Comparison of ENCODE assay signal across 10 cellular contexts in genomic region chr20:2814587-2815051, GRCh38. TPM values are rescaled to one million over a fixed set of nuclear protein-coding genes. Genes with fewer than 3 reads are reported as not detected.
DNase-seq lines count a peak whose midpoint lies in the region; ATAC-seq and TF ChIP-seq lines count a peak whose summit lies in the region.
"Had no signal": no experiment of that assay in that cellular context is flagged by ENCODE, and none has a peak within 500 bp of the region (broad histone marks: within the 10 kb centered on the region; RNA-seq: fewer than 3 reads in every experiment).

Gene C20orf141, plus strand, starts transcription at chr20:2814987. Its CDS starts 198 bp downstream, at chr20:2815185.

- intact Hi-C loops in right cardiac atrium (cut with DNase I) (no loop called here), prostate gland (cut with DNase I) (no loop called here)

- TF ChIP-seq CTCF in WERI-Rb-1 (IDR thresholded peaks at IDR 0.05; ENCODE audit: low read depth, low read length) (no peak), prostate gland (IDR thresholded peaks at IDR 0.05) (no peak)

- H3K4me3 ChIP-seq in WERI-Rb-1 (ENCODE audit: low read depth, low read length) (peak within 1 kb of the TSS; percentile 5), right cardiac atrium (ENCODE audit: low read length) (no peak within 1 kb of the TSS), prostate gland (no peak within 1 kb of the TSS)
- H3K4me3 ChIP-seq: cardiac muscle cell had no signal

- peaks cover 11% of the 10 kb centered on the region for H3K9me3 ChIP-seq in WERI-Rb-1 (ENCODE audit: severe bottlenecking)
- no peaks in the 10 kb centered on the region for H3K9me3 ChIP-seq in right cardiac atrium (ENCODE audit: control insufficient read depth, low read length)
- H3K9me3 ChIP-seq in prostate gland, result no peaks in the 10 kb centered on the region

- H3K27me3 ChIP-seq in WERI-Rb-1 (ENCODE audit: insufficient read depth, low read depth, severe bottlenecking) (no peaks in the 10 kb centered on the region), right cardiac atrium (ENCODE audit: control insufficient read depth, insufficient read depth) (no peaks in the 10 kb centered on the region), prostate gland (replicated peaks; ENCODE audit: insufficient read depth) (no peaks in the 10 kb centered on the region)

- H3K27ac ChIP-seq in WERI-Rb-1 (peak within 1 kb of the TSS; percentile 74), right cardiac atrium (ENCODE audit: low read length) (no peak within 1 kb of the TSS), prostate gland (no peak within 1 kb of the TSS)
- H3K27ac ChIP-seq: cardiac muscle cell had no signal

- TF ChIP-seq POLR2A in prostate gland (IDR thresholded peaks at IDR 0.05), result no peak

- peak; percentile 87 for DNase-seq in 8988T
- DNase-seq in HK-2 (ENCODE audit: unreplicated experiment), result peak; percentile 77
- peak; percentile 91 for DNase-seq in WERI-Rb-1
- DNase-seq in right cardiac atrium, result no peak
- no peak for DNase-seq in prostate gland (ENCODE audit: low spot score)
- no peak for DNase-seq in CD1c-positive myeloid dendritic cell (ENCODE audit: extremely low spot score)
- DNase-seq in HuH-7.5 (ENCODE audit: low spot score), result no peak
- DNase-seq: nucleus accumbens had no signal

- H3K36me3 ChIP-seq in WERI-Rb-1 (no peaks in the 10 kb centered on the region), prostate gland (no peaks in the 10 kb centered on the region)
- H3K36me3 ChIP-seq: cardiac muscle cell had no signal

- H3K4me1 ChIP-seq in right cardiac atrium (ENCODE audit: control insufficient read depth, insufficient read depth, low read length) (no peaks in the 10 kb centered on the region), prostate gland (replicated peaks) (no peaks in the 10 kb centered on the region)

- ATAC-seq in right cardiac atrium (peak; percentile 11 to 49), HG02759 (IDR thresholded peaks at IDR 0.05; ENCODE audit: unreplicated experiment) (no peak)

- 25% methylated on average over 5 of the region's 5 CpGs for WGBS in right cardiac atrium
- WGBS in prostate gland, result 26% methylated on average over 5 of the region's 5 CpGs

RNA-seq across cellular contexts. Expression of gene C20orf141, which starts in this region (rescaled TPM):
- total RNA-seq in right cardiac atrium (not detected), prostate gland (1 to 10 TPM in 1 of 2 donors, not detected in 1; 4.4 TPM)
- polyA plus RNA-seq in right cardiac atrium, result not detected
- total RNA-seq: cardiac muscle cell had no signal
- polyA plus RNA-seq: cardiac muscle cell had no signal

Comparison
In these comparisons a context has a peak if more than half of its experiments do, and no peak if none do; other contexts are left out.
1. Peak in ATAC-seq in right cardiac atrium; RNA of the gene not detected or under 1 TPM.
2. DNase-seq: peak in 8988T (single experiment), HK-2 (single experiment) and WERI-Rb-1 (single experiment); none in right cardiac atrium (0 of 3), prostate gland (single experiment), CD1c-positive myeloid dendritic cell (single experiment) and HuH-7.5 (single experiment).